Comparison of ENCODE assay signal across 29 cellular contexts in genomic region chr15:49383266-49383665, GRCh38. TPM values are rescaled to one million over a fixed set of nuclear protein-coding genes. Genes with fewer than 3 reads are reported as not detected.
A peak's percentile ranks its signal among the peaks of the same experiment; 100 is the strongest.
DNase-seq lines count a peak whose midpoint lies in the region; ATAC-seq and TF ChIP-seq lines count a peak whose summit lies in the region.
"Had no signal": no experiment of that assay in that cellular context is flagged by ENCODE, and none has a peak within 500 bp of the region (broad histone marks: within the 10 kb centered on the region; RNA-seq: fewer than 3 reads in every experiment).

No MANE protein-coding gene starts in this region.

- no peak overlapping the region for H3K4me3 ChIP-seq in AG10803 (ENCODE audit: low read length)
- no peak overlapping the region for H3K4me3 ChIP-seq in fibroblast of pulmonary artery (replicated peaks; ENCODE audit: low read depth, low read length)
- H3K4me3 ChIP-seq: adrenal gland, coronary artery, esophagus squamous epithelium, heart left ventricle, prostate gland, SK-N-MC, upper lobe of left lung had no signal

- peak; percentile 33 for DNase-seq in AG10803 (ENCODE audit: low read depth)
- DNase-seq in HFFc6, result peak; percentile 19
- peak; percentile 55 for DNase-seq in RPMI8226
- DNase-seq in fibroblast of pulmonary artery (ENCODE audit: low read depth), result peak; percentile 18
- no peak for DNase-seq in NOMO-1 treated with dmso at 0.1 percent for 144 hours (lab: John Stamatoyannopoulos, UW; ENCODE audit: unreplicated experiment)
- no peak for DNase-seq in activated T-helper 1 cell treated with anti-CD3 and anti-CD28 coated beads, Interleukin-12 subunit alpha, Interleukin-12 subunit beta, Interleukin-2, Interleukin-4 antibody, amounts not matched to agents 30 ng/mL and 10 ng/mL and 1 ng/mL, durations not matched to agents 14 hours and 24 hours and 36 hours (ENCODE audit: low spot score)
- DNase-seq in NCI-H2107 (lab: John Stamatoyannopoulos, UW), result no peak
- DNase-seq: activated CD4-positive, alpha-beta T cell treated with anti-CD3 and anti-CD28 coated beads for 48 hours; activated naive CD4-positive, alpha-beta T cell; activated T-cell treated with anti-CD3 and anti-CD28 coated beads, Interleukin-2, amount 50 U/mL, for 4 hours; adrenal gland; C1 segment of cervical spinal cord; DMS79 treated with DMSO at 0.1 percent for 48 hours; esophagus squamous epithelium; heart left ventricle; left cardiac atrium; naive B cell; NCI-H1436 treated with DMSO at 0.1 percent for 48 hours; NCI-H2171; NCI-H524 treated with DMSO at 0.1 percent for 48 hours; NK-92 treated with Interleukin-12 subunit alpha and Interleukin-12 subunit beta, amount 100 ng/mL, for 24 hours; T-helper 17 cell; upper lobe of left lung had no signal

- TF ChIP-seq CTCF in AG10803 (conservative IDR thresholded peaks at IDR 0.05; ENCODE audit: low read length) (no peak), HFFc6 (IDR thresholded peaks at IDR 0.05) (no peak), fibroblast of pulmonary artery (IDR thresholded peaks at IDR 0.05; ENCODE audit: low read length, missing control alignments) (no peak)

- H3K9me3 Mint-ChIP-seq in HFFc6, result no peaks in the 10 kb centered on the region
- H3K9me3 Mint-ChIP-seq in activated T-helper 1 cell treated with anti-CD3 and anti-CD28 coated beads, Interleukin-12 subunit alpha, Interleukin-12 subunit beta, Interleukin-2, Interleukin-4 antibody, amounts not matched to agents 30 ng/mL and 10 ng/mL and 1 ng/mL, durations not matched to agents 14 hours and 24 hours and 36 hours, result no peaks in the 10 kb centered on the region
- H3K9me3 Mint-ChIP-seq: memory B cell had no signal

- intact Hi-C loops in activated T-helper 1 cell treated with anti-CD3 and anti-CD28 coated beads, Interleukin-12 subunit alpha, Interleukin-12 subunit beta, Interleukin-2, Interleukin-4 antibody, amounts not matched to agents 30 ng/mL and 10 ng/mL and 1 ng/mL, durations not matched to agents 14 hours and 24 hours and 36 hours (cut with micrococcal nuclease), result no loop called here

- H3K4me1 Mint-ChIP-seq in HFFc6 (ENCODE audit: low read depth), result peaks cover 20% of the 10 kb centered on the region
- H3K4me1 Mint-ChIP-seq in activated T-helper 1 cell treated with anti-CD3 and anti-CD28 coated beads, Interleukin-12 subunit alpha, Interleukin-12 subunit beta, Interleukin-2, Interleukin-4 antibody, amounts not matched to agents 30 ng/mL and 10 ng/mL and 1 ng/mL, durations not matched to agents 14 hours and 24 hours and 36 hours (ENCODE audit: low read depth), result no peaks in the 10 kb centered on the region
- H3K4me1 Mint-ChIP-seq: T-helper 17 cell had no signal

- H3K4me3 Mint-ChIP-seq in HFFc6, result no peak overlapping the region
- H3K4me3 Mint-ChIP-seq in activated T-helper 1 cell treated with anti-CD3 and anti-CD28 coated beads, Interleukin-12 subunit alpha, Interleukin-12 subunit beta, Interleukin-2, Interleukin-4 antibody, amounts not matched to agents 30 ng/mL and 10 ng/mL and 1 ng/mL, durations not matched to agents 14 hours and 24 hours and 36 hours, result no peak overlapping the region
- H3K4me3 Mint-ChIP-seq: activated T-cell treated with anti-CD3 and anti-CD28 coated beads, Interleukin-2, amount 50 U/mL, for 4 hours; memory B cell; naive B cell; T-helper 17 cell had no signal

- ATAC-seq in HG02840 (IDR thresholded peaks at IDR 0.05; ENCODE audit: low FRiP score, unreplicated experiment), result no peak
- ATAC-seq: activated T-cell treated with anti-CD3 and anti-CD28 coated beads, Interleukin-2, amount 50 U/mL, for 4 hours; heart left ventricle; left cardiac atrium; T-helper 17 cell had no signal

- no peaks in the 10 kb centered on the region for H3K27me3 Mint-ChIP-seq in HFFc6 (ENCODE audit: insufficient read depth)
- H3K27me3 Mint-ChIP-seq in activated T-helper 1 cell treated with anti-CD3 and anti-CD28 coated beads, Interleukin-12 subunit alpha, Interleukin-12 subunit beta, Interleukin-2, Interleukin-4 antibody, amounts not matched to agents 30 ng/mL and 10 ng/mL and 1 ng/mL, durations not matched to agents 14 hours and 24 hours and 36 hours (ENCODE audit: insufficient read depth), result peaks cover 2% of the 10 kb centered on the region
- H3K27me3 Mint-ChIP-seq: memory B cell had no signal

- no peak overlapping the region for H3K27ac Mint-ChIP-seq in HFFc6
- no peak overlapping the region for H3K27ac Mint-ChIP-seq in activated T-helper 1 cell treated with anti-CD3 and anti-CD28 coated beads, Interleukin-12 subunit alpha, Interleukin-12 subunit beta, Interleukin-2, Interleukin-4 antibody, amounts not matched to agents 30 ng/mL and 10 ng/mL and 1 ng/mL, durations not matched to agents 14 hours and 24 hours and 36 hours
- H3K27ac Mint-ChIP-seq: memory B cell, naive B cell, T-helper 17 cell had no signal

- H3K36me3 Mint-ChIP-seq in HFFc6 (ENCODE audit: low read depth), result no peaks in the 10 kb centered on the region
- no peaks in the 10 kb centered on the region for H3K36me3 Mint-ChIP-seq in activated T-helper 1 cell treated with anti-CD3 and anti-CD28 coated beads, Interleukin-12 subunit alpha, Interleukin-12 subunit beta, Interleukin-2, Interleukin-4 antibody, amounts not matched to agents 30 ng/mL and 10 ng/mL and 1 ng/mL, durations not matched to agents 14 hours and 24 hours and 36 hours (ENCODE audit: low read depth)
- H3K36me3 Mint-ChIP-seq: memory B cell, naive B cell had no signal

RNA-seq across cellular contexts. Expression of gene FGF7, which starts 39.8 kb away (rescaled TPM):
- total RNA-seq in HFFc6 (2021; fragmentation: NEBNext Ultra II Directional; extraction: Animal tissue kit (Norgen Biotek cat#: 25700)), result 10 to 100 TPM; 12.1 to 59.8 (median 52.2) TPM
- not detected in 2 replicates for total RNA-seq in activated T-helper 1 cell treated with anti-CD3 and anti-CD28 coated beads, Interleukin-12 subunit alpha, Interleukin-12 subunit beta, Interleukin-2, Interleukin-4 antibody, amounts not matched to agents 30 ng/mL and 10 ng/mL and 1 ng/mL, durations not matched to agents 14 hours and 24 hours and 36 hours
- total RNA-seq: A673 had no signal

Comparison
In these comparisons a context has a peak if more than half of its experiments do, and no peak if none do; other contexts are left out.
1. DNase-seq: peak in AG10803 (single experiment), HFFc6 (single experiment), RPMI8226 (single experiment) and fibroblast of pulmonary artery (single experiment); none in NOMO-1 treated with dmso at 0.1 percent for 144 hours (single experiment), activated T-helper 1 cell treated with anti-CD3 and anti-CD28 coated beads, Interleukin-12 subunit alpha, Interleukin-12 subunit beta, Interleukin-2, Interleukin-4 antibody, amounts not matched to agents 30 ng/mL and 10 ng/mL and 1 ng/mL, durations not matched to agents 14 hours and 24 hours and 36 hours (single experiment) and NCI-H2107 (single experiment).
2. RNA of gene FGF7, which starts 39.8 kb away (total RNA-seq): 12.1 to 59.8 TPM in HFFc6; not detected in activated T-helper 1 cell treated with anti-CD3 and anti-CD28 coated beads, Interleukin-12 subunit alpha, Interleukin-12 subunit beta, Interleukin-2, Interleukin-4 antibody, amounts not matched to agents 30 ng/mL and 10 ng/mL and 1 ng/mL, durations not matched to agents 14 hours and 24 hours and 36 hours; every median in the first group is over 10 times any median in the second.